Comparison of ENCODE assay signal across 6 cellular contexts in the genomic region with DNA sequence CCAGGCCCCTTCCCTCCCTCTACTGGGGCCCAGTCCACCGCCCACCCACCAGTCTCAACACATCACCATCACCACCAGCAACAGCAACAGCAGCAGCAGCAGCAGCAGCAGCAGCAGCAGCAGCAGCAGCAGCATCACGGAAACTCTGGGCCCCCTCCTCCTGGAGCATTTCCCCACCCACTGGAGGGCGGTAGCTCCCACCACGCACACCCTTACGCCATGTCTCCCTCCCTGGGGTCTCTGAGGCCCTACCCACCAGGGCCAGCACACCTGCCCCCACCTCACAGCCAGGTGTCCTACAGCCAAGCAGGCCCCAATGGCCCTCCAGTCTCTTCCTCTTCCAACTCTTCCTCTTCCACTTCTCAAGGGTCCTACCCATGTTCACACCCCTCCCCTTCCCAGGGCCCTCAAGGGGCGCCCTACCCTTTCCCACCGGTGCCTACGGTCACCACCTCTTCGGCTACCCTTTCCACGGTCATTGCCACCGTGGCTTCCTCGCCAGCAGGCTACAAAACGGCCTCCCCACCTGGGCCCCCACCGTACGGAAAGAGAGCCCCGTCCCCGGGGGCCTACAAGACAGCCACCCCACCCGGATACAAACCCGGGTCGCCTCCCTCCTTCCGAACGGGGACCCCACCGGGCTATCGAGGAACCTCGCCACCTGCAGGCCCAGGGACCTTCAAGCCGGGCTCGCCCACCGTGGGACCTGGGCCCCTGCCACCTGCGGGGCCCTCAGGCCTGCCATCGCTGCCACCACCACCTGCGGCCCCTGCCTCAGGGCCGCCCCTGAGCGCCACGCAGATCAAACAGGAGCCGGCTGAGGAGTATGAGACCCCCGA. TPM values are rescaled to one million over a fixed set of nuclear protein-coding genes. Genes with fewer than 3 reads are reported as not detected.
DNase-seq lines count a peak whose midpoint lies in the region; ATAC-seq and TF ChIP-seq lines count a peak whose summit lies in the region.

No MANE protein-coding gene starts in this region.

- peak overlapping the region; percentile 33 for H2AFZ ChIP-seq in IMR-90 (replicated peaks; ENCODE audit: low read length, poor library complexity)

- WGBS in IMR-90 (ENCODE audit: extremely low coverage in 2 of 2, insufficient read length in 1 of 2), 2 experiments: 47% methylated on average over 21 of the region's 36 CpGs; no CpG with 5 or more reads in 1 of the 2 experiments
- 20 to 30% (median 29%) methylated on average over 33 to 36 of the region's 36 CpGs for WGBS in adipose tissue, 3 donors

- H3K36me3 ChIP-seq in CD4-positive, CD25-positive, alpha-beta regulatory T cell (ENCODE audit: control insufficient read depth, insufficient read depth, low read length): peaks cover 5% of the 10 kb centered on the region
- H3K36me3 ChIP-seq in IMR-90 (ENCODE audit: control insufficient read depth, insufficient read depth, low read length): peaks cover 63% of the 10 kb centered on the region
- H3K36me3 ChIP-seq in muscle layer of colon (ENCODE audit: insufficient read depth, low read length): peaks cover 39% of the 10 kb centered on the region

- no peak overlapping the region for H3K56ac ChIP-seq in IMR-90 (ENCODE audit: extremely low read depth, insufficient read depth, low read length)

- no peak overlapping the region for H3K4ac ChIP-seq in IMR-90 (ENCODE audit: low read depth, low read length)

- TF ChIP-seq RAD21 in IMR-90 (IDR thresholded peaks at IDR 0.05; ENCODE audit: low read length): no peak

- no peak for ATAC-seq in CD4-positive, CD25-positive, alpha-beta regulatory T cell (ENCODE audit: low read depth in 2 of 2)
- ATAC-seq in IMR-90 (ENCODE audit: low read depth) (no peak), GM19463 (IDR thresholded peaks at IDR 0.05; ENCODE audit: unreplicated experiment) (no peak)

- peak overlapping the region; percentile 93 for H3K27ac ChIP-seq in CD4-positive, CD25-positive, alpha-beta regulatory T cell (ENCODE audit: insufficient read depth, low read length, poor library complexity, severe bottlenecking)
- H3K27ac ChIP-seq in IMR-90 (ENCODE audit: insufficient read depth, low read length) (no peak overlapping the region), adipose tissue (ENCODE audit: low read depth, low read length) (peak overlapping the region; percentile 21), muscle layer of colon (ENCODE audit: low read depth, low read length) (peak overlapping the region; percentile 85)

- no peak overlapping the region for H2BK20ac ChIP-seq in IMR-90 (ENCODE audit: low read depth, low read length)

- H3K27me3 ChIP-seq in CD4-positive, CD25-positive, alpha-beta regulatory T cell (ENCODE audit: control insufficient read depth, insufficient read depth, low read length): no peaks in the 10 kb centered on the region
- H3K27me3 ChIP-seq in IMR-90 (ENCODE audit: control insufficient read depth, insufficient read depth, low read length) (no peaks in the 10 kb centered on the region), muscle layer of colon (ENCODE audit: control insufficient read depth in 1 of 2, insufficient read depth in 2 of 2, low read length in 2 of 2) (no peaks in the 10 kb centered on the region)

- TSS peak; percentile 63 for BruUV-seq in IMR-90 (replicated peaks; lab: Mats Ljungman, UMichigan)

- peak overlapping the region; percentile 80 for H2AK9ac ChIP-seq in IMR-90 (replicated peaks; ENCODE audit: low read depth, low read length, poor library complexity)

- H4K5ac ChIP-seq in IMR-90 (ENCODE audit: low read depth, low read length): no peak overlapping the region

- intact Hi-C loops in IMR-90 (cut with micrococcal nuclease): no loop called here

- peak overlapping the region; percentile 41 for H3K4me3 ChIP-seq in CD4-positive, CD25-positive, alpha-beta regulatory T cell (ENCODE audit: low read depth, low read length)
- H3K4me3 ChIP-seq in IMR-90 (ENCODE audit: insufficient read depth, low read depth, low read length): no peak overlapping the region
- H3K4me3 ChIP-seq in muscle layer of colon (ENCODE audit: low read depth in 1 of 2, low read length in 2 of 2): peak overlapping the region; percentile 67 to 70

- in situ Hi-C loops in IMR-90 (cut with MboI; ENCODE audit: low sequenced_read_pairs): no loop called here

- peak overlapping the region; percentile 84 to 94 (median 89) for H3K4me3 Mint-ChIP-seq in CD4-positive, CD25-positive, alpha-beta regulatory T cell

- CTCF ChIA-PET in IMR-90 (lab: Yijun Ruan, JAX): interaction anchor here (0.9 kb wide), 1 partner anchor 13 kb away, joined by 5 read pairs; no protein-coding TSS in a partner anchor

- H3K79me1 ChIP-seq in IMR-90 (ENCODE audit: low read depth in 1 of 2, low read length in 2 of 2): peaks cover 13 to 73% of the 10 kb centered on the region in 2 experiments; a peak in 3 of 4 replicates

- H3K4me1 ChIP-seq in CD4-positive, CD25-positive, alpha-beta regulatory T cell (ENCODE audit: control insufficient read depth, insufficient read depth, low read length, poor library complexity, severe bottlenecking): peaks cover 34% of the 10 kb centered on the region
- peaks cover 9% of the 10 kb centered on the region for H3K4me1 ChIP-seq in IMR-90 (ENCODE audit: control insufficient read depth, insufficient read depth, low read length)
- H3K4me1 ChIP-seq in muscle layer of colon (ENCODE audit: insufficient read depth, low read length): peaks cover 39% of the 10 kb centered on the region

- no peak overlapping the region for H4K91ac ChIP-seq in IMR-90 (ENCODE audit: insufficient read depth, low read depth, low read length)

- no peak for TF ChIP-seq CTCF in IMR-90 (conservative IDR thresholded peaks at IDR 0.05; ENCODE audit: low read depth, low read length)

- no peak overlapping the region; the same call in 1 of the 2 replicates for H2AK5ac ChIP-seq in IMR-90 (ENCODE audit: low read depth, low read length)

- H3K9ac ChIP-seq in IMR-90 (ENCODE audit: low read depth, low read length) (no peak overlapping the region), muscle layer of colon (ENCODE audit: low read length) (peak overlapping the region; percentile 84)

- no peak overlapping the region for H2BK120ac ChIP-seq in IMR-90 (ENCODE audit: low read depth, low read length)

- H2BK5ac ChIP-seq in IMR-90 (ENCODE audit: low read depth, low read length, poor library complexity, severe bottlenecking): no peak overlapping the region

- H3K18ac ChIP-seq in IMR-90 (ENCODE audit: low read depth, low read length): no peak overlapping the region

- no peak overlapping the region for H2BK15ac ChIP-seq in IMR-90 (ENCODE audit: low read depth, low read length)

- H3K4me2 ChIP-seq in IMR-90 (ENCODE audit: low read depth, low read length): no peak overlapping the region; the same call in 1 of the 2 replicates

- POLR2A ChIA-PET in IMR-90 (lab: Charles Lee; ENCODE audit: unreplicated experiment): interaction anchor here (0.7 kb wide), 1 partner anchor 12 kb away, joined by 3 read pairs; no protein-coding TSS in a partner anchor

- DNase-seq in CD4-positive, CD25-positive, alpha-beta regulatory T cell: peak; percentile 48 to 71 (median 57)
- DNase-seq in IMR-90 (no peak), cerebellar cortex (ENCODE audit: low spot score) (no peak)

- H3K27me3 Mint-ChIP-seq in CD4-positive, CD25-positive, alpha-beta regulatory T cell: no peaks in the 10 kb centered on the region

- peaks cover 5% of the 10 kb centered on the region; the same call in 1 of the 2 replicates for H3K9me1 ChIP-seq in IMR-90 (ENCODE audit: insufficient read depth, low read length)

- H3K27ac Mint-ChIP-seq in CD4-positive, CD25-positive, alpha-beta regulatory T cell: peak overlapping the region; percentile 91 to 97 (median 95)

- peaks cover 32% of the 10 kb centered on the region for H4K20me1 ChIP-seq in IMR-90 (ENCODE audit: insufficient read depth, low read length)

- no peak overlapping the region for H3K23ac ChIP-seq in IMR-90 (ENCODE audit: low read depth, low read length)

- H3K14ac ChIP-seq in IMR-90 (replicated peaks; ENCODE audit: low read depth, low read length): no peak overlapping the region

- H3K36me3 Mint-ChIP-seq in CD4-positive, CD25-positive, alpha-beta regulatory T cell: peaks cover 12% of the 10 kb centered on the region

- H3K9me3 Mint-ChIP-seq in CD4-positive, CD25-positive, alpha-beta regulatory T cell: no peaks in the 10 kb centered on the region

- peaks cover 4 to 64% (median 28%) of the 10 kb centered on the region in 4 donors for H3K4me1 Mint-ChIP-seq in CD4-positive, CD25-positive, alpha-beta regulatory T cell

- TF ChIP-seq POLR2A in IMR-90 (IDR thresholded peaks at IDR 0.05; ENCODE audit: low read depth, low read length): no peak

- dilution Hi-C loops in IMR-90 (cut with HindIII; ENCODE audit: low sequenced_read_pairs, unreplicated experiment): no loop called here

- no peaks in the 10 kb centered on the region for H3K9me3 ChIP-seq in CD4-positive, CD25-positive, alpha-beta regulatory T cell (ENCODE audit: control insufficient read depth in 2 of 2, low read length in 2 of 2)
- H3K9me3 ChIP-seq in IMR-90 (ENCODE audit: control insufficient read depth, insufficient read depth, low read length) (no peaks in the 10 kb centered on the region), muscle layer of colon (ENCODE audit: low read length) (no peaks in the 10 kb centered on the region)

- H4K8ac ChIP-seq in IMR-90 (ENCODE audit: low read depth in 2 of 2, low read length in 2 of 2): peak overlapping the region; percentile 13 to 86; a peak in 2 of 4 replicates

RNA-seq across cellular contexts. Expression of a gene that starts 6.8 kb away (rescaled TPM):
- total RNA-seq in CD4-positive, CD25-positive, alpha-beta regulatory T cell: not detected
- polyA plus RNA-seq in CD4-positive, CD25-positive, alpha-beta regulatory T cell: not detected
- total RNA-seq in IMR-90 (2012; rRNA removed): not detected in 2 replicates
- polyA plus RNA-seq in IMR-90 (2012; rRNA removed): not detected in 2 replicates
- polyA plus RNA-seq in IMR-90 (2012; cell fraction: cytosol; rRNA removed): not detected in 2 replicates
- not detected in 2 replicates for polyA plus RNA-seq in IMR-90 (2012; cell fraction: nucleus; rRNA removed; ENCODE audit: low replicate concordance)
- polyA plus RNA-seq in adipose tissue: not detected

RNA-seq across cellular contexts. Expression of a gene that starts 7.0 kb away (rescaled TPM):
- 186 TPM for total RNA-seq in CD4-positive, CD25-positive, alpha-beta regulatory T cell
- 100 to 1,000 TPM; 310 to 410 (median 340) TPM for polyA plus RNA-seq in CD4-positive, CD25-positive, alpha-beta regulatory T cell
- total RNA-seq in IMR-90 (2012; rRNA removed): 197 and 238 TPM in 2 replicates
- polyA plus RNA-seq in IMR-90 (2012; rRNA removed): 530 and 703 TPM in 2 replicates
- 1,066 and 1,272 TPM in 2 replicates for polyA plus RNA-seq in IMR-90 (2012; cell fraction: cytosol; rRNA removed)
- 218 and 334 TPM in 2 replicates for polyA plus RNA-seq in IMR-90 (2012; cell fraction: nucleus; rRNA removed; ENCODE audit: low replicate concordance)
- polyA plus RNA-seq in adipose tissue: 100 to 1,000 TPM; 326 to 584 (median 368) TPM

RNA-seq across cellular contexts. Expression of a gene that starts 9.1 kb away (rescaled TPM):
- total RNA-seq in CD4-positive, CD25-positive, alpha-beta regulatory T cell: 27.5 TPM
- under 1 TPM; 0.17 to 0.82 (median 0.53) TPM for polyA plus RNA-seq in CD4-positive, CD25-positive, alpha-beta regulatory T cell
- 2.5 and 3.4 TPM in 2 replicates for total RNA-seq in IMR-90 (2012; rRNA removed)
- polyA plus RNA-seq in IMR-90 (2012; rRNA removed) (58.7 and 59.8 TPM in 2 replicates), adipose tissue (100 to 1,000 TPM in 2 of 3 donors, 10 to 100 TPM in 1; 38.1 to 127 (median 119) TPM)
- polyA plus RNA-seq in IMR-90 (2012; cell fraction: cytosol; rRNA removed): 40.9 and 41.7 TPM in 2 replicates
- 106 and 200 TPM in 2 replicates for polyA plus RNA-seq in IMR-90 (2012; cell fraction: nucleus; rRNA removed; ENCODE audit: low replicate concordance)

RNA-seq across cellular contexts. Expression of a gene that starts 14.3 kb away (rescaled TPM):
- total RNA-seq in CD4-positive, CD25-positive, alpha-beta regulatory T cell: 174 TPM
- polyA plus RNA-seq in CD4-positive, CD25-positive, alpha-beta regulatory T cell: 100 to 1,000 TPM; 261 to 321 (median 291) TPM
- total RNA-seq in IMR-90 (2012; rRNA removed): under 0.01 TPM in 1 of 2 replicates, not detected in the other
- polyA plus RNA-seq in IMR-90 (2012; rRNA removed): 0.14 TPM in 1 of 2 replicates, not detected in the other
- 0.08 TPM in 1 of 2 replicates, not detected in the other for polyA plus RNA-seq in IMR-90 (2012; cell fraction: cytosol; rRNA removed)
- 0.66 and 0.67 TPM in 2 replicates for polyA plus RNA-seq in IMR-90 (2012; cell fraction: nucleus; rRNA removed; ENCODE audit: low replicate concordance)
- 10 to 100 TPM; 18.8 to 44.0 (median 24.2) TPM for polyA plus RNA-seq in adipose tissue

RNA-seq across cellular contexts. Expression of a gene that starts 22.5 kb away (rescaled TPM):
- 88.2 TPM for total RNA-seq in CD4-positive, CD25-positive, alpha-beta regulatory T cell
- 10 to 100 TPM; 18.1 to 24.8 (median 22.7) TPM for polyA plus RNA-seq in CD4-positive, CD25-positive, alpha-beta regulatory T cell
- total RNA-seq in IMR-90 (2012; rRNA removed): 20.8 and 28.3 TPM in 2 replicates
- 81.5 and 92.8 TPM in 2 replicates for polyA plus RNA-seq in IMR-90 (2012; rRNA removed)
- 71.8 and 86.4 TPM in 2 replicates for polyA plus RNA-seq in IMR-90 (2012; cell fraction: cytosol; rRNA removed)
- polyA plus RNA-seq in IMR-90 (2012; cell fraction: nucleus; rRNA removed; ENCODE audit: low replicate concordance): 275 and 368 TPM in 2 replicates
- 10 to 100 TPM in 1 of 3 donors, 1 to 10 TPM in 2; 2.6 to 11.9 (median 4.1) TPM for polyA plus RNA-seq in adipose tissue

Comparison
In these comparisons a context has a peak if more than half of its experiments do, and no peak if none do; other contexts are left out.
1. DNase-seq: peak in CD4-positive, CD25-positive, alpha-beta regulatory T cell (3 of 3); none in IMR-90 (single experiment) and cerebellar cortex (single experiment).
2. RNA of a gene that starts 9.1 kb away (polyA plus RNA-seq): 38.1 to 127 TPM in adipose tissue and 40.9 to 200 TPM in IMR-90; 0.17 to 0.82 TPM in CD4-positive, CD25-positive, alpha-beta regulatory T cell; every median in the first group is over 10 times any median in the second.